Comparison of ENCODE assay signal across 2 cellular contexts in the genomic region with DNA sequence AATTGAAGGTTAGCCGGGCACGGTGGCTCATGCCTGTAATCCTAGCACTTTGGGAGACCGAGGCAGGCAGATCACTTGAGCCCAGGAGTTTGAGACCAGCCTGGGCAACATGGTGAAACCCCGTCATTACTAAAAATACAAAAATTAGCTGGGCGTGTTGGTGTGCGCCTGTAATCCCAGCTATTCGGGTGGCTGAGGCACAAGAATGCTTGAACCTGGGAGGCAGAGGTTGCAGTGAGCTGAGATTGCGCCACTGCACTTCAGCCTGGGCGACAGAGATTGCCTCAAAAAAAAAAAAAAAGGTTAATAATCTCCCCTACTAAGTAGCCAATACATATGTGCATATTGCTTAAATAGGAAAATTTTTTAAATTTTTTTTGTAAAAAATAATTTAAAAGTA. TPM values are rescaled to one million over a fixed set of nuclear protein-coding genes. Genes with fewer than 3 reads are reported as not detected.
"Had no signal": no experiment of that assay in that cellular context is flagged by ENCODE, and none has a peak within 500 bp of the region (broad histone marks: within the 10 kb centered on the region; RNA-seq: fewer than 3 reads in every experiment).

No MANE protein-coding gene starts in this region.

RNA-seq across cellular contexts. Expression of gene CCDC81, which starts 42.3 kb away (rescaled TPM):
- total RNA-seq: LHCN-M2, NCI-H460 had no signal
